Comparison of ENCODE assay signal across 8 cellular contexts in genomic region chr1:179016694-179017382, GRCh38. TPM values are rescaled to one million over a fixed set of nuclear protein-coding genes. Genes with fewer than 3 reads are reported as not detected.
A peak's percentile ranks its signal among the peaks of the same experiment; 100 is the strongest.
DNase-seq lines count a peak whose midpoint lies in the region; ATAC-seq, FAIRE-seq and TF ChIP-seq lines count a peak whose summit lies in the region.

No MANE protein-coding gene starts in this region.

- 45% methylated on average over 4 of the region's 5 CpGs for WGBS in mammary epithelial cell (ENCODE audit: low coverage, missing lambda C conversion rate)
- WGBS in HepG2 (ENCODE audit: low lambda C conversion rate), result 5% methylated on average over 4 of the region's 5 CpGs
- 9 to 18% methylated on average over 5 of the region's 5 CpGs for WGBS in tibial nerve, 2 donors

- H4K20me1 ChIP-seq in mammary epithelial cell (ENCODE audit: insufficient read depth, low read length) (no peaks in the 10 kb centered on the region), HepG2 (ENCODE audit: insufficient read depth, low read length) (no peaks in the 10 kb centered on the region)

- in situ Hi-C loops in mammary epithelial cell (cut with MboI; ENCODE audit: low sequenced_read_pairs in 2 of 2) (loop anchor here in 1 of 2 donors (25.0 kb wide), 1 partner anchor 255 kb away; no protein-coding TSS in a partner anchor), HepG2 (cut with HindIII; ENCODE audit: extremely low pct_ligation_motif_present, low pct_unique_long_range_greater_than_20kb) (no loop called here)

- H3K27me3 ChIP-seq in mammary epithelial cell (ENCODE audit: insufficient read depth, low read length), result no peaks in the 10 kb centered on the region
- H3K27me3 ChIP-seq in HepG2 (ENCODE audit: control insufficient read depth in 1 of 2, insufficient read depth in 2 of 2, low read length in 2 of 2), result no peaks in the 10 kb centered on the region
- no peaks in the 10 kb centered on the region for H3K27me3 ChIP-seq in tibial nerve

- intact Hi-C loops in mammary epithelial cell (cut with micrococcal nuclease), result no loop called here
- intact Hi-C loops in HepG2 (cut with micrococcal nuclease; ENCODE audit: unreplicated experiment), result no loop called here

- H3K9me3 ChIP-seq in mammary epithelial cell (replicated peaks; ENCODE audit: insufficient read depth, low read length), result no peaks in the 10 kb centered on the region
- no peaks in the 10 kb centered on the region for H3K9me3 ChIP-seq in HepG2 (ENCODE audit: low read length)
- no peaks in the 10 kb centered on the region for H3K9me3 ChIP-seq in tibial nerve

- TF ChIP-seq CTCF in mammary epithelial cell (conservative IDR thresholded peaks at IDR 0.05 in 1 of 2, IDR thresholded peaks at IDR 0.05 in 1 of 2; ENCODE audit: extremely low read depth in 1 of 2, insufficient read depth in 1 of 2, low read depth in 1 of 2, low read length in 2 of 2), result no peak
- TF ChIP-seq CTCF in HepG2 (CRISPR knock-in tag; IDR thresholded peaks at IDR 0.05), result no peak
- TF ChIP-seq CTCF in tibial nerve (IDR thresholded peaks at IDR 0.05), result no peak

- FAIRE-seq in HepG2 (lab: Jason Lieb, UNC), result peak; percentile 97

- no peak for TF ChIP-seq EP300 in HepG2 (IDR thresholded peaks at IDR 0.05; ENCODE audit: low read depth in 2 of 2, low read length in 2 of 2)
- no peak for TF ChIP-seq EP300 in HepG2 (CRISPR knock-in tag; IDR thresholded peaks at IDR 0.05; ENCODE audit: borderline replicate concordance)
- TF ChIP-seq EP300 in tibial nerve (IDR thresholded peaks at IDR 0.05), result peak; percentile 29 to 90

- H3K4me1 ChIP-seq in mammary epithelial cell (ENCODE audit: insufficient read depth, low read length) (peaks cover 21% of the 10 kb centered on the region), HepG2 (ENCODE audit: insufficient read depth, low read length) (peaks cover 38% of the 10 kb centered on the region), tibial nerve (peaks cover 0 to 37% (median 11%) of the 10 kb centered on the region in 4 donors)

- no peak overlapping the region for H3K9ac ChIP-seq in mammary epithelial cell (ENCODE audit: insufficient read depth, low read length)
- H3K9ac ChIP-seq in HepG2 (ENCODE audit: insufficient read depth, low read depth, low read length), result no peak overlapping the region; the same call in 1 of the 2 replicates

- CTCF ChIA-PET in mammary epithelial cell (lab: Charles Lee; ENCODE audit: low non-redundant PET) (no interaction called here), HepG2 (lab: Yijun Ruan, JAX; ENCODE audit: low intra/inter-chr PET ratio, low total read pairs) (no interaction called here)

- DNase-seq in D341Med (ENCODE audit: low spot score) (peak; percentile 41), NCI-H2107 treated with DMSO at 0.1 percent for 48 hours (lab: John Stamatoyannopoulos, UW; ENCODE audit: unreplicated experiment) (peak; percentile 36), mammary epithelial cell (peak; percentile 95), HepG2 (ENCODE audit: low spot score) (peak; percentile 89), tibial nerve (ENCODE audit: low spot score in 2 of 2) (peak; percentile 88), DMS114 treated with DMSO at 0.1 percent for 48 hours (lab: John Stamatoyannopoulos, UW; ENCODE audit: unreplicated experiment) (no peak)

- BruUV-seq in mammary epithelial cell (replicated peaks; lab: Mats Ljungman, UMichigan), result no TSS peak
- BruUV-seq in HepG2 (replicated peaks; lab: Mats Ljungman, UMichigan), result no TSS peak

- H3K36me3 ChIP-seq in mammary epithelial cell (ENCODE audit: insufficient read depth, low read length) (no peaks in the 10 kb centered on the region), HepG2 (replicated peaks in 1 of 2; ENCODE audit: control insufficient read depth in 1 of 2, insufficient read depth in 2 of 2, low read length in 2 of 2) (no peaks in the 10 kb centered on the region), tibial nerve (no peaks in the 10 kb centered on the region)

- H3K27ac ChIP-seq in mammary epithelial cell (ENCODE audit: insufficient read depth, low read depth, low read length) (peak overlapping the region; percentile 16), HepG2 (ENCODE audit: extremely low read length, insufficient read depth, low read length) (no peak overlapping the region), tibial nerve (peak overlapping the region; percentile 55 to 90 (median 76))

- H3K79me2 ChIP-seq in mammary epithelial cell (ENCODE audit: insufficient read depth, low read length) (no peaks in the 10 kb centered on the region), HepG2 (ENCODE audit: insufficient read depth, low read length) (no peaks in the 10 kb centered on the region)

- dilution Hi-C loops in mammary epithelial cell (cut with HindIII; ENCODE audit: low sequenced_read_pairs), result no loop called here

- TF ChIP-seq RAD21 in HepG2 (CRISPR knock-in tag; IDR thresholded peaks at IDR 0.05), result no peak

- H3K4me3 ChIP-seq in mammary epithelial cell (replicated peaks in 1 of 3; ENCODE audit: insufficient read depth in 1 of 3, low read depth in 2 of 3, low read length in 3 of 3) (no peak overlapping the region), HepG2 (replicated peaks in 1 of 3; ENCODE audit: insufficient read depth in 1 of 3, low read depth in 2 of 3, low read length in 3 of 3) (peak overlapping the region in 2 of 3 experiments; percentile 36 to 45; a peak in 5 of 6 replicates), tibial nerve (peak overlapping the region in 1 of 4 donors; percentile 24)

- peak overlapping the region; percentile 63 for H3K4me2 ChIP-seq in mammary epithelial cell (ENCODE audit: insufficient read depth, low read depth, low read length)
- H3K4me2 ChIP-seq in HepG2 (ENCODE audit: low read depth, low read length), result peak overlapping the region; percentile 67

- peak overlapping the region; percentile 87 for H2AFZ ChIP-seq in mammary epithelial cell (ENCODE audit: low read depth, low read length)
- no peak overlapping the region for H2AFZ ChIP-seq in HepG2 (ENCODE audit: low read length)

- peak; percentile 93 for ATAC-seq in HepG2
- no peak for ATAC-seq in GM19035 (IDR thresholded peaks at IDR 0.05; ENCODE audit: unreplicated experiment)
- no peak for ATAC-seq in HG03442 (IDR thresholded peaks at IDR 0.05; ENCODE audit: unreplicated experiment)

- POLR2A ChIA-PET in HepG2 (lab: Yijun Ruan, JAX), result interaction anchor here (0.6 to 1.3 kb wide), 2 partner anchors 17 to 26 kb away, joined by 3 to 4 read pairs; no protein-coding TSS in a partner anchor

- no peak for TF ChIP-seq POLR2A in HepG2 (IDR thresholded peaks at IDR 0.05; ENCODE audit: insufficient read depth in 1 of 2, low read depth in 2 of 2, low read length in 2 of 2)
- TF ChIP-seq POLR2A in tibial nerve (IDR thresholded peaks at IDR 0.05), result peak in 1 of 2 donors; percentile 43

TF ChIP-seq in HepG2, 621 proteins besides CTCF, POLR2A, EP300 and RAD21 (continues in another document):
- TF ChIP-seq ZNF10 (CRISPR knock-in tag; IDR thresholded peaks at IDR 0.05; ENCODE audit: borderline replicate concordance, low read depth) (no peak), ZNF644 (CRISPR knock-in tag; IDR thresholded peaks at IDR 0.05; ENCODE audit: low read depth) (peak; percentile 49; the same call in 1 of the 2 replicates), SP5 (CRISPR knock-in tag; IDR thresholded peaks at IDR 0.05; ENCODE audit: borderline replicate concordance, low read depth) (peak; percentile 68; the same call in 1 of the 2 replicates), ERF (CRISPR knock-in tag; IDR thresholded peaks at IDR 0.05) (peak; percentile 44; the same call in 1 of the 2 replicates), PPARG (CRISPR knock-in tag; conservative IDR thresholded peaks at IDR 0.05) (0 out of 2 replicates have a peak, but pooled peaks have one; percentile 25), GTF3A (CRISPR knock-in tag; conservative IDR thresholded peaks at IDR 0.05) (no peak), FOXA1 (IDR thresholded peaks at IDR 0.05) (no peak), FOXA1 (CRISPR knock-in tag; IDR thresholded peaks at IDR 0.05) (0 out of 2 replicates have a peak, but pooled peaks have one; percentile 9)

RNA-seq across cellular contexts. Expression of gene FAM20B, which starts 8.9 kb away (rescaled TPM):
- 10 to 100 TPM; 36.8 to 44.3 TPM for total RNA-seq in mammary epithelial cell
- 18.8 TPM for polyA plus RNA-seq in mammary epithelial cell
- 33.1 TPM for polyA minus RNA-seq in mammary epithelial cell
- total RNA-seq in HepG2 (2016; rRNA removed; fragmentation: Illumina TruSeq; extraction: Trizol), result 26.9 and 34.3 TPM in 2 replicates
- 17.9 and 21.4 TPM in 2 replicates for total RNA-seq in HepG2 (2016; cell fraction: cytosol; rRNA removed; fragmentation: Illumina TruSeq; extraction: Trizol; ENCODE audit: low read depth)
- 29.6 and 30.0 TPM in 2 replicates for total RNA-seq in HepG2 (2016; cell fraction: insoluble cytoplasmic fraction; rRNA removed; fragmentation: Illumina TruSeq; extraction: Trizol)
- 27.6 and 35.5 TPM in 2 replicates for total RNA-seq in HepG2 (2016; cell fraction: membrane; rRNA removed; fragmentation: Illumina TruSeq; extraction: Trizol)
- 19.6 and 20.8 TPM in 2 replicates for total RNA-seq in HepG2 (2016; cell fraction: nucleus; rRNA removed; fragmentation: Illumina TruSeq; extraction: Trizol)
- polyA plus RNA-seq in HepG2 (2011; rRNA removed), result 13.4 and 13.8 TPM in 2 replicates
- polyA plus RNA-seq in HepG2 (2011; cell fraction: cytosol; rRNA removed), result 10.4 and 13.6 TPM in 2 replicates
- 4.9 and 6.1 TPM in 2 replicates for polyA plus RNA-seq in HepG2 (2011; cell fraction: nucleus; rRNA removed)
- 15.3 and 18.2 TPM in 2 replicates for polyA plus RNA-seq in HepG2 (2012)
- 4.5 and 5.0 TPM in 2 replicates for polyA plus RNA-seq in HepG2 (2016; cell fraction: cytosol; fragmentation: Illumina TruSeq; extraction: Trizol; ENCODE audit: low read depth)
- polyA plus RNA-seq in HepG2 (2016; cell fraction: insoluble cytoplasmic fraction; fragmentation: Illumina TruSeq; extraction: Trizol; ENCODE audit: low read depth), result 22.3 and 22.7 TPM in 2 replicates
- 15.3 and 16.4 TPM in 2 replicates for polyA plus RNA-seq in HepG2 (2016; cell fraction: membrane; fragmentation: Illumina TruSeq; extraction: Trizol; ENCODE audit: low read depth)
- polyA plus RNA-seq in HepG2 (2016; cell fraction: nucleus; fragmentation: Illumina TruSeq; extraction: Trizol; ENCODE audit: insufficient read depth, low read depth), result 19.1 and 20.1 TPM in 2 replicates
- polyA minus RNA-seq in HepG2 (2011; rRNA and poly(A)+ RNA removed; ENCODE audit: low replicate concordance), result 35.0 and 64.9 TPM in 2 replicates
- polyA minus RNA-seq in HepG2 (2011; cell fraction: cytosol; rRNA and poly(A)+ RNA removed), result 19.3 and 22.5 TPM in 2 replicates
- polyA minus RNA-seq in HepG2 (2011; cell fraction: nucleus; rRNA and poly(A)+ RNA removed), result 13.1 and 15.4 TPM in 2 replicates
- 10 to 100 TPM; 39.6 to 60.3 (median 51.6) TPM for total RNA-seq in tibial nerve

Comparison
In these comparisons a context has a peak if more than half of its experiments do, and no peak if none do; other contexts are left out.
1. H3K4me3 ChIP-seq: peak in HepG2 (2 of 3); none in mammary epithelial cell (0 of 3).